Comparison of ENCODE assay signal across 9 cellular contexts in genomic region chr16:69112285-69113129, GRCh38. TPM values are rescaled to one million over a fixed set of nuclear protein-coding genes. Genes with fewer than 3 reads are reported as not detected.
DNase-seq lines count a peak whose midpoint lies in the region; ATAC-seq and TF ChIP-seq lines count a peak whose summit lies in the region.
"Had no signal": no experiment of that assay in that cellular context is flagged by ENCODE, and none has a peak within 500 bp of the region (broad histone marks: within the 10 kb centered on the region; RNA-seq: fewer than 3 reads in every experiment).

No MANE protein-coding gene starts in this region.

- no CpG with 5 or more reads among the region's 6 CpGs for WGBS in mesendoderm (ENCODE audit: extremely low coverage, insufficient coverage, low lambda C conversion rate)

- H3K36me3 Mint-ChIP-seq in WTC11: peaks cover 74% of the 10 kb centered on the region

- H2AK5ac ChIP-seq in mesendoderm (ENCODE audit: low read length): no peak overlapping the region

- no peaks in the 10 kb centered on the region for H3K27me3 Mint-ChIP-seq in WTC11 (ENCODE audit: low read depth)

- no peak overlapping the region for H4K8ac ChIP-seq in mesendoderm (ENCODE audit: low read depth, low read length)

- H3K79me1 ChIP-seq in mesendoderm (ENCODE audit: low read length): peaks cover 5% of the 10 kb centered on the region

- peak; percentile 81 for ATAC-seq in WTC11
- ATAC-seq in thoracic aorta (ENCODE audit: insufficient number of reproducible peaks, low FRiP score, low read depth): no peak

- no peaks in the 10 kb centered on the region for H3K9me3 Mint-ChIP-seq in WTC11

- H3K4me1 Mint-ChIP-seq in WTC11: peaks cover 42% of the 10 kb centered on the region

- H3K27me3 ChIP-seq in KMS-11 (ENCODE audit: insufficient read depth, low read depth) (no peaks in the 10 kb centered on the region), mesendoderm (ENCODE audit: insufficient read depth, low read length, poor library complexity) (no peaks in the 10 kb centered on the region), thoracic aorta (replicated peaks; ENCODE audit: insufficient read depth) (no peaks in the 10 kb centered on the region)

- H3K27ac ChIP-seq in KMS-11 (no peak overlapping the region), coronary artery (no peak overlapping the region), mesendoderm (ENCODE audit: low read depth, low read length) (no peak overlapping the region), thoracic aorta (no peak overlapping the region)
- H3K27ac ChIP-seq: BLaER1 had no signal

- no peaks in the 10 kb centered on the region for H3K9me3 ChIP-seq in thoracic aorta
- H3K9me3 ChIP-seq: BLaER1 had no signal

- H3K79me2 ChIP-seq in KMS-11 (ENCODE audit: insufficient read depth, low read depth) (no peaks in the 10 kb centered on the region), mesendoderm (ENCODE audit: control insufficient read depth, insufficient read depth, low read length) (peaks cover 4% of the 10 kb centered on the region)

- no peak overlapping the region for H3K4ac ChIP-seq in mesendoderm (ENCODE audit: low read depth, low read length)

- no peak overlapping the region for H4K5ac ChIP-seq in mesendoderm (ENCODE audit: low read length)

- H3K4me3 ChIP-seq in KMS-11 (IDR thresholded peaks at IDR 0.05; ENCODE audit: insufficient read depth, low read depth, low read length): no peak overlapping the region
- H3K4me3 ChIP-seq in coronary artery: no peak overlapping the region
- no peak overlapping the region for H3K4me3 ChIP-seq in mesendoderm (ENCODE audit: low read length)
- H3K4me3 ChIP-seq in thoracic aorta: no peak overlapping the region
- H3K4me3 ChIP-seq: BLaER1 had no signal

- H4K20me1 ChIP-seq in KMS-11 (ENCODE audit: insufficient read depth): no peaks in the 10 kb centered on the region

- peak overlapping the region; percentile 36 for H3K23ac ChIP-seq in mesendoderm (ENCODE audit: low read length)

- H3K27ac Mint-ChIP-seq in WTC11: peak overlapping the region; percentile 77

- H3K9ac ChIP-seq in KMS-11 (no peak overlapping the region), mesendoderm (ENCODE audit: low read length) (no peak overlapping the region)
- H3K9ac ChIP-seq: BLaER1 had no signal

- H3K18ac ChIP-seq in mesendoderm (ENCODE audit: low read length): no peak overlapping the region

- no peak overlapping the region for H2BK120ac ChIP-seq in mesendoderm (ENCODE audit: low read depth, low read length)

- no peak overlapping the region for H3K4me2 ChIP-seq in KMS-11
- H3K4me2 ChIP-seq in mesendoderm (ENCODE audit: low read length): no peak overlapping the region
- H3K4me2 ChIP-seq: BLaER1 had no signal

- H3K56ac ChIP-seq in mesendoderm (ENCODE audit: low read length): peak overlapping the region; percentile 42

- H3K4me3 Mint-ChIP-seq in WTC11: no peak overlapping the region

- DNase-seq in NCI-H1105 treated with DMSO at 0.1 percent for 48 hours (lab: John Stamatoyannopoulos, UW) (peak; percentile 12), NCI-H1105 (lab: John Stamatoyannopoulos, UW) (no peak), WTC11 (ENCODE audit: low spot score) (peak; percentile 89), coronary artery (ENCODE audit: low spot score) (no peak), mesendoderm (peak; percentile 78), thoracic aorta (ENCODE audit: low spot score) (no peak), DMS79 treated with DMSO at 0.1 percent for 48 hours (lab: John Stamatoyannopoulos, UW) (no peak)

- H3K36me3 ChIP-seq in KMS-11 (ENCODE audit: insufficient read depth): no peaks in the 10 kb centered on the region
- no peaks in the 10 kb centered on the region for H3K36me3 ChIP-seq in mesendoderm (ENCODE audit: control insufficient read depth, insufficient read depth, low read length)
- peaks cover 34% of the 10 kb centered on the region for H3K36me3 ChIP-seq in thoracic aorta

- no peak overlapping the region for H2BK5ac ChIP-seq in mesendoderm (ENCODE audit: low read length)

- CTCF ChIA-PET in WTC11 (lab: Charles Lee): interaction anchor here (0.6 to 3.4 kb wide), 27 partner anchors 11 to 268 kb away, joined by 3 to 49 read pairs (median 4); no protein-coding TSS in a partner anchor

- TF ChIP-seq CTCF in KMS-11 (conservative IDR thresholded peaks at IDR 0.05; ENCODE audit: low read depth, low read length): peak; percentile 78
- peak; percentile 80 for TF ChIP-seq CTCF in WTC11 (IDR thresholded peaks at IDR 0.05)
- peak; percentile 48 for TF ChIP-seq CTCF in coronary artery (IDR thresholded peaks at IDR 0.05)
- TF ChIP-seq CTCF in thoracic aorta (IDR thresholded peaks at IDR 0.05): peak; percentile 50

- no peak overlapping the region for H2BK15ac ChIP-seq in mesendoderm (replicated peaks; ENCODE audit: low read depth)

- H3K4me1 ChIP-seq in KMS-11 (ENCODE audit: low read depth, poor library complexity, severe bottlenecking): peaks cover 15% of the 10 kb centered on the region
- peaks cover 5% of the 10 kb centered on the region for H3K4me1 ChIP-seq in mesendoderm (ENCODE audit: control insufficient read depth, low read depth, low read length)
- peaks cover 5 to 18% of the 10 kb centered on the region in 2 donors for H3K4me1 ChIP-seq in thoracic aorta (ENCODE audit: control insufficient read depth in 1 of 2, low read depth in 2 of 2)

- POLR2A ChIA-PET in WTC11 (lab: Charles Lee): interaction anchor here (0.9 kb wide), 1 partner anchor 12 kb away, joined by 3 read pairs; no protein-coding TSS in a partner anchor

- no peak overlapping the region for H2AFZ ChIP-seq in KMS-11 (ENCODE audit: low read depth)

TF ChIP-seq in WTC11, 78 proteins besides CTCF, POLR2A, EP300 and RAD21:
- TF ChIP-seq ESRRA (CRISPR knock-in tag; IDR thresholded peaks at IDR 0.05; ENCODE audit: borderline replicate concordance) (no peak), RORB (CRISPR knock-in tag; IDR thresholded peaks at IDR 0.05) (no peak), ZNF219 (CRISPR knock-in tag; IDR thresholded peaks at IDR 0.05; ENCODE audit: borderline replicate concordance) (no peak), SOX15 (CRISPR knock-in tag; IDR thresholded peaks at IDR 0.05) (no peak), ZNF423 (CRISPR knock-in tag; IDR thresholded peaks at IDR 0.05) (no peak), ZNF263 (CRISPR knock-in tag; IDR thresholded peaks at IDR 0.05; ENCODE audit: low read depth) (no peak)
- TF ChIP-seq, protein P1, sequence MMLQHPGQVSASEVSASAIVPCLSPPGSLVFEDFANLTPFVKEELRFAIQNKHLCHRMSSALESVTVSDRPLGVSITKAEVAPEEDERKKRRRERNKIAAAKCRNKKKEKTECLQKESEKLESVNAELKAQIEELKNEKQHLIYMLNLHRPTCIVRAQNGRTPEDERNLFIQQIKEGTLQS (CRISPR knock-in tag; conservative IDR thresholded peaks at IDR 0.05): no peak
- TF ChIP-seq, protein P2, sequence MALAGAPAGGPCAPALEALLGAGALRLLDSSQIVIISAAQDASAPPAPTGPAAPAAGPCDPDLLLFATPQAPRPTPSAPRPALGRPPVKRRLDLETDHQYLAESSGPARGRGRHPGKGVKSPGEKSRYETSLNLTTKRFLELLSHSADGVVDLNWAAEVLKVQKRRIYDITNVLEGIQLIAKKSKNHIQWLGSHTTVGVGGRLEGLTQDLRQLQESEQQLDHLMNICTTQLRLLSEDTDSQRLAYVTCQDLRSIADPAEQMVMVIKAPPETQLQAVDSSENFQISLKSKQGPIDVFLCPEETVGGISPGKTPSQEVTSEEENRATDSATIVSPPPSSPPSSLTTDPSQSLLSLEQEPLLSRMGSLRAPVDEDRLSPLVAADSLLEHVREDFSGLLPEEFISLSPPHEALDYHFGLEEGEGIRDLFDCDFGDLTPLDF (CRISPR knock-in tag; IDR thresholded peaks at IDR 0.05): no peak
- TF ChIP-seq, protein P3, sequence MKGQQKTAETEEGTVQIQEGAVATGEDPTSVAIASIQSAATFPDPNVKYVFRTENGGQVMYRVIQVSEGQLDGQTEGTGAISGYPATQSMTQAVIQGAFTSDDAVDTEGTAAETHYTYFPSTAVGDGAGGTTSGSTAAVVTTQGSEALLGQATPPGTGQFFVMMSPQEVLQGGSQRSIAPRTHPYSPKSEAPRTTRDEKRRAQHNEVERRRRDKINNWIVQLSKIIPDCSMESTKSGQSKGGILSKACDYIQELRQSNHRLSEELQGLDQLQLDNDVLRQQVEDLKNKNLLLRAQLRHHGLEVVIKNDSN (CRISPR knock-in tag; IDR thresholded peaks at IDR 0.05): no peak
- TF ChIP-seq, protein P4, sequence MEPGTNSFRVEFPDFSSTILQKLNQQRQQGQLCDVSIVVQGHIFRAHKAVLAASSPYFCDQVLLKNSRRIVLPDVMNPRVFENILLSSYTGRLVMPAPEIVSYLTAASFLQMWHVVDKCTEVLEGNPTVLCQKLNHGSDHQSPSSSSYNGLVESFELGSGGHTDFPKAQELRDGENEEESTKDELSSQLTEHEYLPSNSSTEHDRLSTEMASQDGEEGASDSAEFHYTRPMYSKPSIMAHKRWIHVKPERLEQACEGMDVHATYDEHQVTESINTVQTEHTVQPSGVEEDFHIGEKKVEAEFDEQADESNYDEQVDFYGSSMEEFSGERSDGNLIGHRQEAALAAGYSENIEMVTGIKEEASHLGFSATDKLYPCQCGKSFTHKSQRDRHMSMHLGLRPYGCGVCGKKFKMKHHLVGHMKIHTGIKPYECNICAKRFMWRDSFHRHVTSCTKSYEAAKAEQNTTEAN (CRISPR knock-in tag; IDR thresholded peaks at IDR 0.05): no peak

RNA-seq across cellular contexts. Expression of gene HAS3, which starts 7.1 kb away (rescaled TPM):
- total RNA-seq in WTC11 (2021) (54.4 to 66.9 TPM (median 56.0 TPM) in 3 replicates), thoracic aorta (1 to 10 TPM; 1.8 to 2.7 TPM)
- polyA plus RNA-seq in mesendoderm (2013, experiment 1 of 2): 12.0 TPM
- 11.5 TPM for polyA plus RNA-seq in mesendoderm (2013, experiment 2 of 2)

RNA-seq across cellular contexts. Expression of gene CHTF8, which starts 19.9 kb away (rescaled TPM):
- total RNA-seq in WTC11 (2021) (115 to 134 TPM (median 132 TPM) in 3 replicates), thoracic aorta (10 to 100 TPM; 63.7 to 99.5 TPM)
- 88.0 TPM for polyA plus RNA-seq in mesendoderm (2013, experiment 1 of 2)
- polyA plus RNA-seq in mesendoderm (2013, experiment 2 of 2): 89.9 TPM

RNA-seq across cellular contexts. Expression of gene UTP4, which starts 19.9 kb away (rescaled TPM):
- total RNA-seq in WTC11 (2021) (71.0 to 85.7 TPM (median 74.4 TPM) in 3 replicates), thoracic aorta (10 to 100 TPM; 44.5 to 59.7 TPM)
- 80.1 TPM for polyA plus RNA-seq in mesendoderm (2013, experiment 1 of 2)
- 82.8 TPM for polyA plus RNA-seq in mesendoderm (2013, experiment 2 of 2)

Comparison
In these comparisons a context has a peak if more than half of its experiments do, and no peak if none do; other contexts are left out.
1. DNase-seq: peak in NCI-H1105 treated with DMSO at 0.1 percent for 48 hours (single experiment), WTC11 (single experiment) and mesendoderm (single experiment); none in NCI-H1105 (single experiment), coronary artery (single experiment), thoracic aorta (single experiment) and DMS79 treated with DMSO at 0.1 percent for 48 hours (single experiment).
2. RNA of gene HAS3, which starts 7.1 kb away (total RNA-seq): 54.4 to 66.9 TPM in WTC11; 1.8 to 2.7 TPM in thoracic aorta; every median in the first group is over 10 times any median in the second.
3. Peak in every context shown above with its lines, with median percentiles within 50 percentile points of each other: CTCF ChIP-seq.